1 cellular context compared by ENCODE assay signal in the genomic region with DNA sequence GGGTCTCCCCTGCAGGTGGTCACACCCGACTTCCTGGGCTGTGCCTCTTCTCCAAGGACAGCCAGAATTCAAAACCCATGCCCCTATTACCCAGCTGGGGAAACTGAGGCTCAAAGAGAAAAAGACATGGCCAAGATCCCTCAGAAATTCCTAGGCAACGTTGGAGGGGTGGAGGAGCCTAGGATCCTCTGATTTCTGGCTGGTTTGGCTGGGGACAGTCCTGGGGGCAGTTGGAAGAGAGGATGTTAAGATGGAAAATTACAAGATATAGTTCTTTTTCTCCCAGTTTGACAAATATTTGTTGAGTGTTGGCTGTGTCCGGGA.
TF ChIP-seq lines count a peak whose summit lies in the region.

No MANE protein-coding gene starts in this region.

TF ChIP-seq in endothelial cell of umbilical vein, 7 proteins besides CTCF, POLR2A, EP300 and RAD21:
- no peak for TF ChIP-seq JUN (IDR thresholded peaks at IDR 0.05; ENCODE audit: borderline replicate concordance, insufficient read depth, insufficient read length, low read depth)
- TF ChIP-seq POLR2AphosphoS5 (IDR thresholded peaks at IDR 0.05; ENCODE audit: insufficient read depth, low read depth, low read length), result no peak
- TF ChIP-seq FOS (IDR thresholded peaks at IDR 0.05; ENCODE audit: borderline replicate concordance, insufficient read depth, low read length), result no peak
- no peak for TF ChIP-seq MYC (IDR thresholded peaks at IDR 0.05; ENCODE audit: low read depth, low read length)
- no peak for TF ChIP-seq EZH2 (IDR thresholded peaks at IDR 0.05; ENCODE audit: borderline replicate concordance, low read depth, low read length, severe bottlenecking)
- TF ChIP-seq MAX (IDR thresholded peaks at IDR 0.05; ENCODE audit: insufficient read depth, insufficient read length), result no peak
